8 cellular contexts compared by ENCODE assay signal in genomic region chr19:43780706-43781525, GRCh38. TPM values are rescaled to one million over a fixed set of nuclear protein-coding genes. Genes with fewer than 3 reads are reported as not detected.
A peak's percentile ranks its signal among the peaks of the same experiment; 100 is the strongest.
DNase-seq lines count a peak whose midpoint lies in the region; ATAC-seq, FAIRE-seq and TF ChIP-seq lines count a peak whose summit lies in the region.

KCNN4 (minus strand) TSS chr19:43780973; CDS start chr19:43780861, 112 bp downstream.

- H3K9ac ChIP-seq in duodenal mucosa (ENCODE audit: low read depth in 1 of 2, low read length in 2 of 2) = peak within 1 kb of the TSS; percentile 44 to 69

- peak; percentile 74 to 78 for ATAC-seq in activated CD4-positive, CD25-positive, alpha-beta regulatory T cell treated with anti-CD3 and anti-CD28 coated beads, Interleukin-2, amount 50 U/mL, for 24 hours
- ATAC-seq in GM21619 (IDR thresholded peaks at IDR 0.05; ENCODE audit: unreplicated experiment) = no peak

- H3K27me3 ChIP-seq in duodenal mucosa (ENCODE audit: control insufficient read depth in 1 of 2, insufficient read depth in 2 of 2, low read length in 2 of 2) (no peaks in the 10 kb centered on the region), small intestine (ENCODE audit: control insufficient read depth in 2 of 2, insufficient read depth in 2 of 2, low read length in 2 of 2) (no peaks in the 10 kb centered on the region)

- 7 to 22% (median 20%) methylated on average over 17 to 19 of the region's 19 CpGs for WGBS in small intestine, 3 donors

- H3K9me3 ChIP-seq in duodenal mucosa (ENCODE audit: control insufficient read depth in 1 of 2, low read length in 2 of 2) (no peaks in the 10 kb centered on the region), small intestine (ENCODE audit: control insufficient read depth, low read depth) (no peaks in the 10 kb centered on the region)

- TF ChIP-seq CTCF in GM10248 (IDR thresholded peaks at IDR 0.05; ENCODE audit: control extremely low read depth, extremely low read depth, low read depth, missing control alignments) = no peak

- H3K4me1 ChIP-seq in duodenal mucosa (ENCODE audit: control insufficient read depth in 1 of 2, insufficient read depth in 2 of 2, low read length in 2 of 2) = peaks cover 50 to 76% of the 10 kb centered on the region in 2 donors
- peaks cover 0 to 2% of the 10 kb centered on the region in 2 donors for H3K4me1 ChIP-seq in small intestine (ENCODE audit: control insufficient read depth in 2 of 2, insufficient read depth in 1 of 2, low read depth in 1 of 2, low read length in 1 of 2)

- H3K36me3 ChIP-seq in duodenal mucosa (ENCODE audit: control insufficient read depth in 1 of 2, insufficient read depth in 2 of 2, low read length in 2 of 2) (no peaks in the 10 kb centered on the region), small intestine (ENCODE audit: control insufficient read depth in 2 of 2, insufficient read depth in 2 of 2, low read length in 2 of 2) (no peaks in the 10 kb centered on the region)

- H3K27ac ChIP-seq in duodenal mucosa (ENCODE audit: low read depth, low read length) (peak within 1 kb of the TSS; percentile 39), small intestine (ENCODE audit: low read depth in 1 of 2, low read length in 1 of 2) (peak within 1 kb of the TSS in 1 of 2 donors; percentile 15)

- DNase-seq in GM10248 (ENCODE audit: extremely low spot score) (peak; percentile 86), HTR-8/SVneo (ENCODE audit: insufficient read length, low spot score) (no peak), small intestine (peak; percentile 61), DMS153 (lab: John Stamatoyannopoulos, UW) (no peak), HuH-7.5 (ENCODE audit: low spot score) (no peak)

- peak within 1 kb of the TSS; percentile 58 to 62 for H3K4me3 ChIP-seq in duodenal mucosa (ENCODE audit: low read depth in 1 of 2, low read length in 2 of 2)
- H3K4me3 ChIP-seq in small intestine (ENCODE audit: low read depth in 1 of 2, low read length in 2 of 2) = peak within 1 kb of the TSS in 1 of 2 donors; percentile 38

- POLR2A ChIA-PET in GM10248 (lab: Yijun Ruan, JAX) = interaction anchor here (0.7 kb wide), 1 partner anchor 32 kb away, joined by 6 read pairs; no protein-coding TSS in a partner anchor

- CTCF ChIA-PET in GM10248 (lab: Yijun Ruan, JAX) = interaction anchor here (0.8 to 9.6 kb wide), 4 partner anchors 16 to 35 kb away, joined by 3 to 234 read pairs (median 28); partner anchors contain the start of gene SMG9

- peak; percentile 65 for FAIRE-seq in HTR-8/SVneo (lab: Jason Lieb, UNC)
- FAIRE-seq in small intestine (lab: Jason Lieb, UNC) = no peak

RNA-seq across cellular contexts. Expression of gene KCNN4, which starts in this region (rescaled TPM):
- polyA plus RNA-seq in small intestine = 1 to 10 TPM in 1 of 3 donors, not detected in 2; 2.6 TPM

Comparison
In these comparisons a context has a peak if more than half of its experiments do, and no peak if none do; other contexts are left out.
1. DNase-seq: peak in GM10248 (single experiment) and small intestine (single experiment); none in HTR-8/SVneo (single experiment), DMS153 (single experiment) and HuH-7.5 (single experiment).